ENCODE assay signal across 25 cellular contexts in the genomic region with DNA sequence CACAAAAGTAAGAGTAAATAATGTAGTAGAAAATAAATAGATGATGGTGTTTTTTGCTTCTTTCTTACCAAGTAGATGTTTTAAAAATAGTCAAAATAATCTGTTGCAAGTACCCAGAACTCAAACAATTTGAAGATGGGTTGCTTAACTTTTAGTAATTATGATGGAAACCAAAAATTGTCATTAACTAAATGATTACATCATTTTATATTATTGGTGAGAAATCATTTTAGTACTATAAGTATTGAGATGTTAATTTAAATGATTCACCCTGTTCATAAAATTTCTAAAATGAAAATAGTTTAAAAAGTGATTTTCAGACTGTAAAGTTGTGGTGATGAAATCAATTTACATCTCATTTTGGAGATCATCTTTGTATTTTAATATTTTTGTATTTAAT.
"Had no signal": no experiment of that assay in that cellular context is flagged by ENCODE, and none has a peak within 500 bp of the region (broad histone marks: within the 10 kb centered on the region; RNA-seq: fewer than 3 reads in every experiment).

No MANE protein-coding gene starts in this region.

- ATAC-seq: effector memory CD8-positive, alpha-beta T cell; esophagus mucosa; gastroesophageal sphincter; heart right ventricle; left cardiac atrium; left lung; left ventricle myocardium superior; lower lobe of right lung; naive thymus-derived CD4-positive, alpha-beta T cell had no signal

- H3K27me3 ChIP-seq: colonic mucosa, esophagus squamous epithelium, gastroesophageal sphincter, heart right ventricle, left lung had no signal

- H3K27ac ChIP-seq: colonic mucosa, epithelial cell of prostate, esophagus squamous epithelium, gastroesophageal sphincter, heart right ventricle, left lung, lower lobe of right lung had no signal

- H3K9me3 ChIP-seq: colonic mucosa, esophagus squamous epithelium, left lung, lower lobe of right lung had no signal

- FAIRE-seq: endometrium had no signal

- H3K4me1 ChIP-seq: colonic mucosa, esophagus squamous epithelium, gastroesophageal sphincter, heart right ventricle, left lung, lower lobe of right lung had no signal

- DNase-seq: colonic mucosa; cortex of kidney; effector CD8-positive, alpha-beta T cell; effector memory CD8-positive, alpha-beta T cell; endodermal cell; erythroblast; esophagus squamous epithelium; foreskin fibroblast; foreskin melanocyte; glutamatergic neuron; head of caudate nucleus; heart right ventricle; hippocampal formation; islet precursor cell; left cardiac atrium; left ventricle myocardium superior; lower lobe of right lung; mesenchymal stem cell; midbrain; naive thymus-derived CD4-positive, alpha-beta T cell had no signal

- H3K36me3 ChIP-seq: colonic mucosa, esophagus squamous epithelium, gastroesophageal sphincter, heart right ventricle, left lung, lower lobe of right lung had no signal

- H3K4me3 ChIP-seq: colonic mucosa, esophagus squamous epithelium, gastroesophageal sphincter, heart right ventricle, left lung, lower lobe of right lung had no signal
